In the genomic region with DNA sequence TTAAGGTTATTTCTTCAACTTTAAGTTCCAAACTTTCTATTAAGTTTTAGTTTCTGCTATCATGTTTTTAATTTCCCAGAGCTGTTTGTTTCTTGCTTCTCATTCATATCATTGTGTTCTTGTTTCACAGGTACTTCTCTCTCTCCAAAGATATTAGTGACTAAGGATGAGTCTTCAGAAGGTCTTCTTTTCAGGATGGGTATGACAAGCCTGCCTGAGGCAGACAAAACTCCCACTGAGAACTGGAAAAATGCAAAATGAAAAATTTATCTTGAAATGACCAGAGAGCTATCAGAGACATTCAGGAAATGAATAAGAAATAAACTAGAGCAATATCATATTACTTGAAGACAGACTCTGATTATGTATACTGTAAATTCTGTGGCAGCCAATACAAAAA, we compare ENCODE assay signal across 25 cellular contexts.
"Had no signal": no experiment of that assay in that cellular context is flagged by ENCODE, and none has a peak within 500 bp of the region (broad histone marks: within the 10 kb centered on the region; RNA-seq: fewer than 3 reads in every experiment).

No MANE protein-coding gene starts in this region.

- H3K9me3 ChIP-seq: gastrocnemius medialis, neutrophil, pancreas, thyroid gland had no signal

- DNase-seq: activated CD4-positive, alpha-beta T cell treated with anti-CD3 and anti-CD28 coated beads, Interleukin-2, amount 50 U/mL, for 4 hours; activated CD8-positive, alpha-beta memory T cell treated with anti-CD3 and anti-CD28 coated beads for 24 hours; activated CD8-positive, alpha-beta memory T cell treated with anti-CD3 and anti-CD28 coated beads, Interleukin-2, amount 50 U/mL, for 4 hours; activated effector memory CD4-positive, alpha-beta T cell treated with Interleukin-2 at 50 U/mL for 16 hours; activated naive CD4-positive, alpha-beta T cell treated with anti-CD3 and anti-CD28 coated beads for 36 hours; activated naive CD8-positive, alpha-beta T cell treated with anti-CD3 and anti-CD28 coated beads, Interleukin-2, amount 10 ng/mL, durations not matched to agents 7 days and 5 days; activated T-cell treated with anti-CD3 and anti-CD28 coated beads, Interleukin-2, amount 50 U/mL, for 24 hours; amniotic stem cell; gastrocnemius medialis; hippocampal formation; left cardiac atrium; pancreas; psoas muscle; stimulated activated CD4-positive, alpha-beta T cell treated with anti-CD3 and anti-CD28 coated beads, Interleukin-4, amount 100 ng/mL, for 4 hours; stimulated activated naive CD8-positive, alpha-beta T cell treated with anti-CD3 and anti-CD28 coated beads, Interleukin-15, Interleukin-2, amounts not matched to agents 100 U/mL and 50 U/mL, for 24 hours; substantia nigra; T1000; thyroid gland had no signal

- H3K36me3 ChIP-seq: cardiac muscle cell, gastrocnemius medialis, neutrophil, pancreas, right atrium auricular region, thyroid gland had no signal

- ATAC-seq: gastrocnemius medialis; left cardiac atrium; pancreas; psoas muscle; stimulated activated naive CD8-positive, alpha-beta T cell treated with anti-CD3 and anti-CD28 coated beads, Interleukin-15, Interleukin-2, amounts not matched to agents 100 U/mL and 50 U/mL, for 24 hours; WTC11 had no signal

- H3K27ac ChIP-seq: cardiac muscle cell, gastrocnemius medialis, neutrophil, pancreas, psoas muscle, right atrium auricular region, thyroid gland had no signal

- H3K4me1 ChIP-seq: pancreas, psoas muscle, right atrium auricular region, thyroid gland had no signal

- H3K36me3 Mint-ChIP-seq: activated naive CD8-positive, alpha-beta T cell treated with anti-CD3 and anti-CD28 coated beads, Interleukin-2, amount 10 ng/mL, durations not matched to agents 7 days and 5 days; memory B cell; WTC11 had no signal

- H3K27ac Mint-ChIP-seq: activated naive CD4-positive, alpha-beta T cell treated with anti-CD3 and anti-CD28 coated beads for 36 hours; activated naive CD8-positive, alpha-beta T cell treated with anti-CD3 and anti-CD28 coated beads, Interleukin-2, amount 10 ng/mL, durations not matched to agents 7 days and 5 days; activated T-cell treated with anti-CD3 and anti-CD28 coated beads, Interleukin-2, amount 50 U/mL, for 24 hours; memory B cell; nephron; T-helper 1 cell treated with Interleukin-12 subunit alpha and Interleukin-12 subunit beta and Interleukin-4 antibody, amounts not matched to agents 30 μg/mL and 1 μg/mL, for 36 hours; WTC11 had no signal

- H3K4me3 ChIP-seq: cardiac muscle cell, gastrocnemius medialis, pancreas, psoas muscle, right atrium auricular region, thyroid gland had no signal

- H3K4me1 Mint-ChIP-seq: activated naive CD8-positive, alpha-beta T cell treated with anti-CD3 and anti-CD28 coated beads, Interleukin-2, amount 10 ng/mL, durations not matched to agents 7 days and 5 days; memory B cell; WTC11 had no signal

- H3K27me3 Mint-ChIP-seq: activated T-cell treated with anti-CD3 and anti-CD28 coated beads, Interleukin-2, amount 50 U/mL, for 24 hours; memory B cell had no signal

- H3K9me3 Mint-ChIP-seq: activated naive CD8-positive, alpha-beta T cell treated with anti-CD3 and anti-CD28 coated beads, Interleukin-2, amount 10 ng/mL, durations not matched to agents 7 days and 5 days; activated T-cell treated with anti-CD3 and anti-CD28 coated beads, Interleukin-2, amount 50 U/mL, for 24 hours; nephron; T-helper 1 cell treated with Interleukin-12 subunit alpha and Interleukin-12 subunit beta and Interleukin-4 antibody, amounts not matched to agents 30 μg/mL and 1 μg/mL, for 36 hours; WTC11 had no signal

- H3K4me3 Mint-ChIP-seq: activated naive CD4-positive, alpha-beta T cell treated with anti-CD3 and anti-CD28 coated beads for 36 hours; activated naive CD8-positive, alpha-beta T cell treated with anti-CD3 and anti-CD28 coated beads, Interleukin-2, amount 10 ng/mL, durations not matched to agents 7 days and 5 days; activated T-cell treated with anti-CD3 and anti-CD28 coated beads, Interleukin-2, amount 50 U/mL, for 24 hours; memory B cell; nephron; T-helper 1 cell treated with Interleukin-12 subunit alpha and Interleukin-12 subunit beta and Interleukin-4 antibody, amounts not matched to agents 30 μg/mL and 1 μg/mL, for 36 hours; WTC11 had no signal
